ENCODE assay signal across 8 cellular contexts in the genomic region with DNA sequence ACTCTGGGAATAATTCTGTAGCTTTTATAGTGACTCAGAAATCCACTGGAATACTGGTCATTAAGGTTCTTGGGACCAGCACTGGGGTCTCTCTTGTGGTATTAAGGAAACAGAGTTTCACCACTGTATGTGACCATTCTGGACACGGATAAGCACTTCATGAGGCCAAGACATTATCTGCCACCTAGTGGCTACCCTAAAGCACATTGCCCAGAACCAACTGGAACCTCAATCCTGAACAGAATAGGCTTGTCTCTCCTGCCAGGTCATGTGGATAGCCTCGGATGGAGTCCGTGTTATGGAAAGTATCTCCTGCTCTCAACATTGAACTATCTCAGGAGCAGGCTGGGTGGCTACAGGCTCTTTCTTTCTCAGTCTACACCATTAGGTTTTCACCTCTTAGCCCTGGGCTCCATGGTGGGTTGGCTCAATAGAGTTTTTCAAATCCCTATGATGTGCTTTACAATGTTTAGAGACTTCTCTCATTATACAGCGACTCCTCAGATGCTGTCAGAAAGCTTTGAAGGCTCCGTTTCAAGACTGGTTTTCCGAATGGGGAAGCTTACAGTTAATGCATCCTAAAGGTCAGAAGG.
A peak's percentile ranks its signal among the peaks of the same experiment; 100 is the strongest.
DNase-seq lines count a peak whose midpoint lies in the region; FAIRE-seq and TF ChIP-seq lines count a peak whose summit lies in the region.
"Had no signal": no experiment of that assay in that cellular context is flagged by ENCODE, and none has a peak within 500 bp of the region (broad histone marks: within the 10 kb centered on the region; RNA-seq: fewer than 3 reads in every experiment).

No MANE protein-coding gene starts in this region.

- H3K4me3 ChIP-seq in LNCaP clone FGC (ENCODE audit: low read depth, low read length), result no peak overlapping the region
- no peak overlapping the region for H3K4me3 ChIP-seq in H1 (ENCODE audit: extremely low read depth in 1 of 4, insufficient read depth in 2 of 4, low read depth in 3 of 4, low read length in 4 of 4)
- H3K4me3 ChIP-seq in neural cell (ENCODE audit: low read length), result no peak overlapping the region
- no peak overlapping the region for H3K4me3 ChIP-seq in vagina
- H3K4me3 ChIP-seq: tibial nerve had no signal

- H3K27me3 ChIP-seq in H1 (replicated peaks in 1 of 4; ENCODE audit: control insufficient read depth in 3 of 4, extremely low read depth in 1 of 4, insufficient read depth in 3 of 4, low read length in 3 of 4), result no peaks in the 10 kb centered on the region
- H3K27me3 ChIP-seq in neural cell (ENCODE audit: insufficient read depth, low read depth, low read length), result no peaks in the 10 kb centered on the region
- H3K27me3 ChIP-seq in vagina, result no peaks in the 10 kb centered on the region
- H3K27me3 ChIP-seq: tibial nerve had no signal

- H3K9ac ChIP-seq in H1 (replicated peaks in 1 of 4; ENCODE audit: extremely low read depth in 1 of 4, low read depth in 3 of 4, low read length in 3 of 4) (no peak overlapping the region), neural cell (ENCODE audit: low read length) (no peak overlapping the region)

- H4K91ac ChIP-seq in H1 (replicated peaks; ENCODE audit: insufficient read length, low read length), result no peak overlapping the region

- TF ChIP-seq POLR2A in H1 (IDR thresholded peaks at IDR 0.05; ENCODE audit: control extremely low read depth in 1 of 2, low read depth in 2 of 2, low read length in 2 of 2) (no peak), vagina (IDR thresholded peaks at IDR 0.05) (no peak)

- H3K27ac ChIP-seq in H1 (ENCODE audit: low read depth, low read length), result no peak overlapping the region
- H3K27ac ChIP-seq in neural cell (ENCODE audit: low read length), result no peak overlapping the region
- no peak overlapping the region for H3K27ac ChIP-seq in vagina
- H3K27ac ChIP-seq: tibial nerve had no signal

- no peak overlapping the region for H3K18ac ChIP-seq in H1 (ENCODE audit: extremely low read depth, low read length)

- TF ChIP-seq CTCF in GM12872 (IDR thresholded peaks at IDR 0.05; ENCODE audit: insufficient read depth, low read depth, low read length), result peak; percentile 66
- peak; percentile 75 for TF ChIP-seq CTCF in LNCaP clone FGC (IDR thresholded peaks at IDR 0.05; ENCODE audit: control insufficient read depth, extremely low read depth, insufficient read depth)
- peak; percentile 12 to 84 (median 74) for TF ChIP-seq CTCF in H1 (IDR thresholded peaks at IDR 0.05; ENCODE audit: control extremely low read depth in 1 of 3, insufficient read depth in 1 of 3, low read depth in 1 of 3, low read length in 3 of 3)
- TF ChIP-seq CTCF in neural cell (IDR thresholded peaks at IDR 0.05; ENCODE audit: poor library complexity, severe bottlenecking), result peak; percentile 15
- peak in 1 of 3 experiments; percentile 45 for TF ChIP-seq CTCF in vagina (IDR thresholded peaks at IDR 0.05)

- no peaks in the 10 kb centered on the region for H3K79me2 ChIP-seq in H1 (ENCODE audit: control insufficient read depth in 1 of 2, insufficient read depth in 2 of 2, low read length in 2 of 2)
- no peaks in the 10 kb centered on the region for H3K79me2 ChIP-seq in neural cell (replicated peaks; ENCODE audit: insufficient read depth, low read length)

- H3K4me2 ChIP-seq in H1 (ENCODE audit: insufficient read depth in 1 of 2, low read depth in 2 of 2, low read length in 2 of 2) (no peak overlapping the region), neural cell (ENCODE audit: low read length) (no peak overlapping the region)

- H3K36me3 ChIP-seq in H1 (ENCODE audit: control insufficient read depth in 2 of 4, insufficient read depth in 4 of 4, low read length in 3 of 4) (no peaks in the 10 kb centered on the region), neural cell (ENCODE audit: insufficient read depth, low read length) (no peaks in the 10 kb centered on the region), vagina (no peaks in the 10 kb centered on the region)
- H3K36me3 ChIP-seq: tibial nerve had no signal

- peak; percentile 88 for FAIRE-seq in H1 (lab: Jason Lieb, UNC)

- intact Hi-C loops in vagina (cut with DNase I), result no loop called here

- TF ChIP-seq EP300 in H1 (IDR thresholded peaks at IDR 0.05; ENCODE audit: borderline replicate concordance in 1 of 2, low read depth in 2 of 2, low read length in 2 of 2) (no peak), neural cell (conservative IDR thresholded peaks at IDR 0.05; ENCODE audit: poor library complexity, severe bottlenecking) (no peak)

- TF ChIP-seq RAD21 in H1 (IDR thresholded peaks at IDR 0.05 in 1 of 2, conservative IDR thresholded peaks at IDR 0.05 in 1 of 2; ENCODE audit: low read depth in 2 of 2, low read length in 2 of 2), result peak; percentile 77 to 88
- peak; percentile 15 for TF ChIP-seq RAD21 in neural cell (conservative IDR thresholded peaks at IDR 0.05)

- no peaks in the 10 kb centered on the region for H3K79me1 ChIP-seq in H1 (ENCODE audit: low read depth, low read length)

- H4K20me1 ChIP-seq in H1 (replicated peaks in 1 of 2; ENCODE audit: control insufficient read depth in 1 of 2, insufficient read depth in 2 of 2, low read length in 2 of 2) (no peaks in the 10 kb centered on the region), neural cell (ENCODE audit: insufficient read depth) (no peaks in the 10 kb centered on the region)

- H3K9me2 ChIP-seq in neural cell (ENCODE audit: insufficient read depth, low read length), result no peaks in the 10 kb centered on the region

- no peak for DNase-seq in LNCaP clone FGC (ENCODE audit: low read depth)
- no peak for DNase-seq in H1 (ENCODE audit: low read depth in 1 of 2, low spot score in 2 of 2)
- no peak for DNase-seq in stimulated activated CD4-positive, alpha-beta T cell treated with anti-CD3 and anti-CD28 coated beads, Interleukin-12 subunit alpha, Interleukin-12 subunit beta, amount 100 ng/mL, for 4 hours
- DNase-seq in vagina (ENCODE audit: extremely low spot score in 2 of 2), result no peak
- DNase-seq in NCI-H446 treated with DMSO at 0.1 percent for 48 hours (lab: John Stamatoyannopoulos, UW), result no peak

- H2AFZ ChIP-seq in H1 (ENCODE audit: low read length) (no peak overlapping the region), neural cell (ENCODE audit: low read depth, low read length) (no peak overlapping the region)

- H2BK120ac ChIP-seq in H1 (replicated peaks; ENCODE audit: low read depth, low read length), result no peak overlapping the region

- H3K56ac ChIP-seq in H1 (replicated peaks; ENCODE audit: insufficient read length, low read depth, low read length), result no peak overlapping the region

- WGBS in H1 (ENCODE audit: extremely low coverage in 1 of 2, insufficient coverage in 1 of 2, insufficient read length in 1 of 2, insufficient replicate concordance in 2 of 2, low coverage in 1 of 2, low lambda C conversion rate in 2 of 2, missing lambda C conversion rate in 1 of 2), 2 experiments, result 68% methylated on average over 6 of the region's 6 CpGs; no CpG with 5 or more reads in 1 of the 2 experiments

- H2BK12ac ChIP-seq in H1 (ENCODE audit: low read depth, low read length), result no peak overlapping the region

- no peak overlapping the region for H3K4ac ChIP-seq in H1 (replicated peaks; ENCODE audit: insufficient read length, low read depth, low read length)

- no peaks in the 10 kb centered on the region for H3K23me2 ChIP-seq in H1 (ENCODE audit: low read depth, low read length)

- H2BK20ac ChIP-seq in H1 (ENCODE audit: low read length), result no peak overlapping the region

- H3K9me3 ChIP-seq in H1 (ENCODE audit: insufficient read depth in 2 of 2, low read depth in 1 of 2, low read length in 1 of 2) (0 out of 4 replicates have a peak, but pooled peaks cover 0 to 2% of the 10 kb centered on the region in 2 experiments), neural cell (ENCODE audit: low read length) (no peaks in the 10 kb centered on the region), vagina (no peaks in the 10 kb centered on the region)

- H4K5ac ChIP-seq in H1 (ENCODE audit: insufficient read length, low read depth, low read length), result no peak overlapping the region

- no peak overlapping the region for H3K14ac ChIP-seq in H1 (ENCODE audit: insufficient read length)

- H3K4me1 ChIP-seq in H1 (replicated peaks in 1 of 4; ENCODE audit: control insufficient read depth in 3 of 4, insufficient read depth in 4 of 4, low read length in 3 of 4) (no peaks in the 10 kb centered on the region), vagina (no peaks in the 10 kb centered on the region)
- H3K4me1 ChIP-seq: tibial nerve had no signal

- no peak overlapping the region for H3K23ac ChIP-seq in H1 (ENCODE audit: insufficient read length)

- POLR2A ChIA-PET in H1 (lab: Charles Lee; ENCODE audit: partially characterized antibody), result no interaction called here

- CTCF ChIA-PET in H1 (lab: Charles Lee; ENCODE audit: partially characterized antibody), result interaction anchor here (0.6 to 6.1 kb wide), 28 partner anchors 8 to 359 kb away, joined by 3 to 71 read pairs (median 4); no protein-coding TSS in a partner anchor

- H4K8ac ChIP-seq in H1 (ENCODE audit: extremely low read depth, insufficient read depth, low read length), result no peak overlapping the region

- H2AK5ac ChIP-seq in H1 (ENCODE audit: low read depth, low read length), result no peak overlapping the region

- H2BK5ac ChIP-seq in H1 (ENCODE audit: low read depth, low read length), result no peak overlapping the region

- no peaks in the 10 kb centered on the region for H3F3A ChIP-seq in neural cell (ENCODE audit: insufficient read depth, low read length, poor library complexity, severe bottlenecking)

- no peak overlapping the region for H2BK15ac ChIP-seq in H1 (ENCODE audit: low read length)

TF ChIP-seq in H1, 55 proteins besides CTCF, POLR2A, EP300 and RAD21:
- TF ChIP-seq TEAD4 (IDR thresholded peaks at IDR 0.05; ENCODE audit: low read depth, low read length) (0 out of 2 replicates have a peak, but pooled peaks have one; percentile 5), SAP30 (IDR thresholded peaks at IDR 0.05; ENCODE audit: insufficient read depth, insufficient replicate concordance, low read length) (no peak)

TF ChIP-seq in neural cell, 6 proteins besides CTCF, POLR2A, EP300 and RAD21 (continues in another document):
- no peak for TF ChIP-seq EZH2 (IDR thresholded peaks at IDR 0.05; ENCODE audit: borderline replicate concordance, insufficient read depth, low read length, poor library complexity, severe bottlenecking)
- TF ChIP-seq SMC3 (conservative IDR thresholded peaks at IDR 0.05; ENCODE audit: poor library complexity), result no peak
- no peak for TF ChIP-seq TAF1 (IDR thresholded peaks at IDR 0.05; ENCODE audit: low read depth)
- TF ChIP-seq POLR2AphosphoS5 (IDR thresholded peaks at IDR 0.05), result no peak
- no peak for TF ChIP-seq MXI1 (conservative IDR thresholded peaks at IDR 0.05; ENCODE audit: poor library complexity, severe bottlenecking)
